ENCODE assay signal across 13 cellular contexts in genomic region chr9:77981907-77982306, GRCh38. TPM values are rescaled to one million over a fixed set of nuclear protein-coding genes. Genes with fewer than 3 reads are reported as not detected.
DNase-seq lines count a peak whose midpoint lies in the region; ATAC-seq and TF ChIP-seq lines count a peak whose summit lies in the region.
"Had no signal": no experiment of that assay in that cellular context is flagged by ENCODE, and none has a peak within 500 bp of the region (broad histone marks: within the 10 kb centered on the region; RNA-seq: fewer than 3 reads in every experiment).

No MANE protein-coding gene starts in this region.

- ATAC-seq in natural killer cell (no peak), left lung (peak; percentile 40), GM18861 (IDR thresholded peaks at IDR 0.05; ENCODE audit: unreplicated experiment) (no peak)
- no peak for ATAC-seq in natural killer cell treated with Interleukin-12 subunit alpha and Interleukin-12 subunit beta and Interleukin-15 and Interleukin-18, amount 100 ng/mL, for 72 hours
- ATAC-seq in activated naive CD8-positive, alpha-beta T cell treated with anti-CD3 and anti-CD28 coated beads, Interleukin-2, amount 10 ng/mL, durations not matched to agents 7 days and 5 days (ENCODE audit: low read depth), result no peak

- TF ChIP-seq CTCF in natural killer cell (IDR thresholded peaks at IDR 0.05) (no peak), left lung (IDR thresholded peaks at IDR 0.05) (no peak)

- no peak overlapping the region for H3K4me3 ChIP-seq in left lung
- H3K4me3 ChIP-seq: adrenal gland had no signal

- no peaks in the 10 kb centered on the region for H3K27me3 Mint-ChIP-seq in natural killer cell (ENCODE audit: low read depth in 2 of 2)
- no peaks in the 10 kb centered on the region for H3K27me3 Mint-ChIP-seq in natural killer cell treated with Interleukin-12 subunit alpha and Interleukin-12 subunit beta and Interleukin-15 and Interleukin-18, amount 100 ng/mL, for 72 hours
- no peaks in the 10 kb centered on the region for H3K27me3 Mint-ChIP-seq in activated naive CD8-positive, alpha-beta T cell treated with anti-CD3 and anti-CD28 coated beads, Interleukin-2, amount 10 ng/mL, durations not matched to agents 7 days and 5 days

- no peaks in the 10 kb centered on the region for H3K27me3 ChIP-seq in left lung
- H3K27me3 ChIP-seq: adrenal gland had no signal

- H3K36me3 Mint-ChIP-seq in natural killer cell, result no peaks in the 10 kb centered on the region
- H3K36me3 Mint-ChIP-seq in natural killer cell treated with Interleukin-12 subunit alpha and Interleukin-12 subunit beta and Interleukin-15 and Interleukin-18, amount 100 ng/mL, for 72 hours, result no peaks in the 10 kb centered on the region
- peaks cover 6% of the 10 kb centered on the region for H3K36me3 Mint-ChIP-seq in activated naive CD8-positive, alpha-beta T cell treated with anti-CD3 and anti-CD28 coated beads, Interleukin-2, amount 10 ng/mL, durations not matched to agents 7 days and 5 days
- H3K36me3 Mint-ChIP-seq: naive B cell had no signal

- H3K4me1 Mint-ChIP-seq in natural killer cell, result peaks cover 45 to 46% of the 10 kb centered on the region in 2 donors
- peaks cover 43 to 49% of the 10 kb centered on the region in 2 donors for H3K4me1 Mint-ChIP-seq in natural killer cell treated with Interleukin-12 subunit alpha and Interleukin-12 subunit beta and Interleukin-15 and Interleukin-18, amount 100 ng/mL, for 72 hours (ENCODE audit: low read depth in 2 of 2)
- peaks cover 67% of the 10 kb centered on the region for H3K4me1 Mint-ChIP-seq in activated naive CD8-positive, alpha-beta T cell treated with anti-CD3 and anti-CD28 coated beads, Interleukin-2, amount 10 ng/mL, durations not matched to agents 7 days and 5 days

- H3K36me3 ChIP-seq in left lung, result peaks cover 0 to 4% of the 10 kb centered on the region in 2 donors
- H3K36me3 ChIP-seq: adrenal gland had no signal

- POLR2A ChIA-PET in activated naive CD8-positive, alpha-beta T cell treated with anti-CD3 and anti-CD28 coated beads, Interleukin-2, amount 10 ng/mL, durations not matched to agents 7 days and 5 days (lab: Charles Lee), result interaction anchor here (1.0 to 1.9 kb wide), 2 partner anchors 48 to 51 kb away, joined by 3 to 12 read pairs; no protein-coding TSS in a partner anchor

- H3K9me3 ChIP-seq in left lung, result no peaks in the 10 kb centered on the region
- H3K9me3 ChIP-seq: adrenal gland had no signal

- intact Hi-C loops in natural killer cell (cut with micrococcal nuclease), result no loop called here
- intact Hi-C loops in left lung (cut with DNase I), result no loop called here

- H3K4me3 Mint-ChIP-seq in natural killer cell, result peak overlapping the region; percentile 5
- no peak overlapping the region for H3K4me3 Mint-ChIP-seq in natural killer cell treated with Interleukin-12 subunit alpha and Interleukin-12 subunit beta and Interleukin-15 and Interleukin-18, amount 100 ng/mL, for 72 hours
- peak overlapping the region; percentile 22 for H3K4me3 Mint-ChIP-seq in activated naive CD8-positive, alpha-beta T cell treated with anti-CD3 and anti-CD28 coated beads, Interleukin-2, amount 10 ng/mL, durations not matched to agents 7 days and 5 days

- DNase-seq in natural killer cell, result no peak
- no peak for DNase-seq in natural killer cell treated with Interleukin-12 subunit alpha and Interleukin-12 subunit beta and Interleukin-15 and Interleukin-18, amount 100 ng/mL, for 72 hours (ENCODE audit: low spot score)
- DNase-seq in activated naive CD8-positive, alpha-beta T cell treated with anti-CD3 and anti-CD28 coated beads, Interleukin-2, amount 10 ng/mL, durations not matched to agents 7 days and 5 days, result no peak
- no peak for DNase-seq in left lung
- DNase-seq in nucleus accumbens (lab: John Stamatoyannopoulos, UW), result no peak
- no peak for DNase-seq in NOMO-1 treated with dmso at 0.1 percent for 144 hours (lab: John Stamatoyannopoulos, UW; ENCODE audit: unreplicated experiment)
- DNase-seq in SIG-M5 treated with dmso at 0.1 percent for 504 hours (lab: John Stamatoyannopoulos, UW; ENCODE audit: unreplicated experiment), result no peak
- DNase-seq: activated CD4-positive, CD25-positive, alpha-beta regulatory T cell treated with anti-CD3 and anti-CD28 coated beads, Interleukin-2, amount 50 U/mL, for 72 hours; activated T-cell treated with anti-CD3 and anti-CD28 coated beads for 4 hours; naive B cell; NCI-H774 had no signal

- H3K27ac ChIP-seq in left lung, result peak overlapping the region in 1 of 2 donors; percentile 35
- H3K27ac ChIP-seq: adrenal gland had no signal

- peak overlapping the region; percentile 43 to 71 for H3K27ac Mint-ChIP-seq in natural killer cell
- H3K27ac Mint-ChIP-seq in natural killer cell treated with Interleukin-12 subunit alpha and Interleukin-12 subunit beta and Interleukin-15 and Interleukin-18, amount 100 ng/mL, for 72 hours, result peak overlapping the region in 1 of 2 donors; percentile 20
- H3K27ac Mint-ChIP-seq in activated naive CD8-positive, alpha-beta T cell treated with anti-CD3 and anti-CD28 coated beads, Interleukin-2, amount 10 ng/mL, durations not matched to agents 7 days and 5 days, result peak overlapping the region; percentile 17

- H3K4me1 ChIP-seq in left lung, result peaks cover 27 to 90% of the 10 kb centered on the region in 2 donors

- no peaks in the 10 kb centered on the region for H3K9me3 Mint-ChIP-seq in natural killer cell
- no peaks in the 10 kb centered on the region for H3K9me3 Mint-ChIP-seq in natural killer cell treated with Interleukin-12 subunit alpha and Interleukin-12 subunit beta and Interleukin-15 and Interleukin-18, amount 100 ng/mL, for 72 hours
- H3K9me3 Mint-ChIP-seq in activated naive CD8-positive, alpha-beta T cell treated with anti-CD3 and anti-CD28 coated beads, Interleukin-2, amount 10 ng/mL, durations not matched to agents 7 days and 5 days, result no peaks in the 10 kb centered on the region
- H3K9me3 Mint-ChIP-seq: naive B cell had no signal

RNA-seq across cellular contexts. Expression of gene GNAQ, which starts 49.7 kb away (rescaled TPM):
- total RNA-seq in natural killer cell (10 to 100 TPM; 17.8 to 51.6 (median 24.5) TPM), left lung (10 to 100 TPM; 82.1 to 95.5 TPM)
- total RNA-seq in natural killer cell treated with Interleukin-12 subunit alpha and Interleukin-12 subunit beta and Interleukin-15 and Interleukin-18, amount 100 ng/mL, for 72 hours, result 10 to 100 TPM; 21.1 to 39.4 TPM
- 10 to 100 TPM; 25.5 to 30.4 TPM for total RNA-seq in activated naive CD8-positive, alpha-beta T cell treated with anti-CD3 and anti-CD28 coated beads, Interleukin-2, amount 10 ng/mL, durations not matched to agents 7 days and 5 days
